Comparison of ENCODE assay signal across 20 cellular contexts in the genomic region with DNA sequence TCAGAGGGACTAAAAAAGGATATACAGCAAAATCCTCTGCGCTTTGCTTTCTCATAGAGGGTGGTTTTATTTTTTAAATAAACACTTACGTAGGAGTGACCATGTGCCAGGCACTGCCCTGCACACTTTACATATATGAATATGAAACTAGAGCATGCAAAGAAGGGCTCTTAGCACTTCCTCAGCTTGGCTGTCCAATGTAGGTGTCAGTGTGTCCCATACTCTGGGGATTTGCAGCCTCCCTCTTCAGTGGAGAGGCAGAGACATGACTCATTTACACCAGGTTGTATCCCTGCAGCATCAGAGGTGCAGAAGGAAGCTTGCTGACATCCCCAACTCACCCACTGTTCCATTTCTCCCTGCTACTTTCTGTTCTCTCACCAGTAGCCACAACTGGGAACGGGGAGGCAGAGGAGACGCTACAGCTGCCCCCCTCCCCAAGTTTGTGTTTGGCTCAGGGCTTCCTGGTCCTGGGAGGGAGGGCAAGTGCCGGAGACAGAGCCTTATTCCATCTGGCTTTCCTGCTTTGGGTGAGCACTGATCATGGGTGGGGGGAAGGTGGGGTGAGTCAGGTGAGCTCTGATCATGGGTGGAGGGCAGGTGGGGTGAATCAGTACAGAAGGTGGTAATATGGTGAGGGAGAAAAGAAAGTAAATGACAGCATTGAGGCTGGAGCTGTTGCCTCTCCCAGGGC. TPM values are rescaled to one million over a fixed set of nuclear protein-coding genes. Genes with fewer than 3 reads are reported as not detected.
DNase-seq lines count a peak whose midpoint lies in the region; ATAC-seq and TF ChIP-seq lines count a peak whose summit lies in the region.
"Had no signal": no experiment of that assay in that cellular context is flagged by ENCODE, and none has a peak within 500 bp of the region (broad histone marks: within the 10 kb centered on the region; RNA-seq: fewer than 3 reads in every experiment).

No MANE protein-coding gene starts in this region.

- no peak overlapping the region for H3K4me3 ChIP-seq in lower lobe of right lung
- H3K4me3 ChIP-seq: left ventricle myocardium inferior had no signal

- H3K18ac ChIP-seq in H9 (ENCODE audit: insufficient read length, low read depth, low read length), result no peak overlapping the region

- ATAC-seq in lower lobe of right lung (no peak), GM18505 (IDR thresholded peaks at IDR 0.05; ENCODE audit: unreplicated experiment) (no peak)
- ATAC-seq: T-cell had no signal

- no peak overlapping the region for H4K5ac ChIP-seq in H9 (ENCODE audit: insufficient read length, low read depth, low read length)

- H4K8ac ChIP-seq in H9 (replicated peaks; ENCODE audit: insufficient read length, low read depth, low read length), result no peak overlapping the region

- H3K4me1 ChIP-seq in H9 (ENCODE audit: insufficient read depth, low read length) (no peaks in the 10 kb centered on the region), lower lobe of right lung (no peaks in the 10 kb centered on the region)
- H3K4me1 ChIP-seq: left ventricle myocardium inferior had no signal

- H3K14ac ChIP-seq in H9 (ENCODE audit: insufficient read depth, low read length), result no peak overlapping the region

- POLR2A ChIA-PET in activated CD4-positive, alpha-beta memory T cell treated with anti-CD3 and anti-CD28 coated beads, Interleukin-2, amount 10 ng/mL, durations not matched to agents 7 days and 5 days (lab: Charles Lee), result no interaction called here

- H3K23me2 ChIP-seq in H9 (ENCODE audit: insufficient read length, low read depth, low read length, poor library complexity, severe bottlenecking), result no peaks in the 10 kb centered on the region

- no peaks in the 10 kb centered on the region for H3K79me1 ChIP-seq in H9 (ENCODE audit: insufficient read depth, low read depth, low read length, poor library complexity, severe bottlenecking)

- peaks cover 15 to 16% of the 10 kb centered on the region in 2 experiments for H3K4me1 Mint-ChIP-seq in H9
- peaks cover 8% of the 10 kb centered on the region for H3K4me1 Mint-ChIP-seq in activated CD4-positive, alpha-beta memory T cell treated with anti-CD3 and anti-CD28 coated beads, Interleukin-2, amount 10 ng/mL, durations not matched to agents 7 days and 5 days
- peaks cover 6% of the 10 kb centered on the region for H3K4me1 Mint-ChIP-seq in activated naive CD8-positive, alpha-beta T cell treated with anti-CD3 and anti-CD28 coated beads for 36 hours

- no peak overlapping the region for H3K56ac ChIP-seq in H9 (ENCODE audit: insufficient read length, low read depth, low read length)

- CTCF ChIA-PET in activated CD4-positive, alpha-beta memory T cell treated with anti-CD3 and anti-CD28 coated beads, Interleukin-2, amount 10 ng/mL, durations not matched to agents 7 days and 5 days (lab: Charles Lee), result no interaction called here

- DNase-seq in A172 (ENCODE audit: low spot score), result peak; percentile 27
- peak; percentile 24 for DNase-seq in H9
- peak; percentile 11 for DNase-seq in activated CD4-positive, alpha-beta memory T cell treated with anti-CD3 and anti-CD28 coated beads, Interleukin-2, amount 10 ng/mL, durations not matched to agents 7 days and 5 days
- peak; percentile 57 for DNase-seq in islet precursor cell
- DNase-seq in NCI-H1694 treated with DMSO at 0.1 percent for 48 hours (lab: John Stamatoyannopoulos, UW), result no peak
- DNase-seq in lower lobe of right lung, result no peak
- no peak for DNase-seq in activated naive CD8-positive, alpha-beta T cell treated with anti-CD3 and anti-CD28 coated beads for 36 hours
- DNase-seq: activated naive CD4-positive, alpha-beta T cell treated with anti-CD3 and anti-CD28 coated beads for 36 hours; hypothalamus; left ventricle myocardium inferior; NCI-H2081 treated with DMSO at 0.1 percent for 48 hours; NCI-H82; stimulated activated naive CD4-positive, alpha-beta T cell had no signal

- no peak overlapping the region for H3K23ac ChIP-seq in H9 (ENCODE audit: insufficient read length, low read depth, low read length)

- H2BK20ac ChIP-seq in H9 (ENCODE audit: low read depth, low read length, poor library complexity, severe bottlenecking), result no peak overlapping the region

- H3K36me3 ChIP-seq in lower lobe of right lung, result no peaks in the 10 kb centered on the region
- H3K36me3 ChIP-seq: left ventricle myocardium inferior had no signal

- H3K9ac ChIP-seq in H9 (ENCODE audit: extremely low read depth, insufficient read length, low read length), result no peak overlapping the region

- WGBS in H9 (ENCODE audit: extremely low coverage, insufficient read length, low lambda C conversion rate), result no CpG with 5 or more reads among the region's 5 CpGs

- no peak overlapping the region for H2BK120ac ChIP-seq in H9 (ENCODE audit: low read depth, low read length, poor library complexity, severe bottlenecking)

- H3T11ph ChIP-seq in H9 (ENCODE audit: low read length), result no peak overlapping the region

- H3K4me2 ChIP-seq in H9 (ENCODE audit: insufficient read depth, insufficient read length, low read length), result no peak overlapping the region

- peak overlapping the region in 1 of 3 experiments; percentile 48; a peak in 1 of 7 replicates for H3K27ac Mint-ChIP-seq in H9
- H3K27ac Mint-ChIP-seq in activated CD4-positive, alpha-beta memory T cell treated with anti-CD3 and anti-CD28 coated beads, Interleukin-2, amount 10 ng/mL, durations not matched to agents 7 days and 5 days, result no peak overlapping the region
- H3K27ac Mint-ChIP-seq in activated naive CD8-positive, alpha-beta T cell treated with anti-CD3 and anti-CD28 coated beads for 36 hours, result no peak overlapping the region
- H3K27ac Mint-ChIP-seq: activated naive CD4-positive, alpha-beta T cell treated with anti-CD3 and anti-CD28 coated beads for 36 hours; T-cell had no signal

- TF ChIP-seq CTCF in H9 (conservative IDR thresholded peaks at IDR 0.05) (no peak), lower lobe of right lung (IDR thresholded peaks at IDR 0.05) (no peak)

- no peak overlapping the region for H2BK15ac ChIP-seq in H9 (ENCODE audit: low read depth, low read length)

- no peaks in the 10 kb centered on the region for H3K9me3 ChIP-seq in H9 (ENCODE audit: control insufficient read depth, low read depth, low read length)
- H3K9me3 ChIP-seq in lower lobe of right lung, result no peaks in the 10 kb centered on the region
- H3K9me3 ChIP-seq: left ventricle myocardium inferior had no signal

- H2BK5ac ChIP-seq in H9 (ENCODE audit: insufficient read length, low read length), result no peak overlapping the region

- H3K9me3 Mint-ChIP-seq in H9, result no peaks in the 10 kb centered on the region
- H3K9me3 Mint-ChIP-seq in activated CD4-positive, alpha-beta memory T cell treated with anti-CD3 and anti-CD28 coated beads, Interleukin-2, amount 10 ng/mL, durations not matched to agents 7 days and 5 days, result no peaks in the 10 kb centered on the region
- H3K9me3 Mint-ChIP-seq in activated naive CD8-positive, alpha-beta T cell treated with anti-CD3 and anti-CD28 coated beads for 36 hours, result no peaks in the 10 kb centered on the region
- H3K9me3 Mint-ChIP-seq: activated naive CD4-positive, alpha-beta T cell treated with anti-CD3 and anti-CD28 coated beads for 36 hours; T-cell had no signal

- no peaks in the 10 kb centered on the region for H3K79me2 ChIP-seq in H9 (ENCODE audit: insufficient read depth, low read length)

- H2BK12ac ChIP-seq in H9 (ENCODE audit: insufficient read length, low read depth, low read length), result no peak overlapping the region

- TF ChIP-seq POLR2A in GM18505 (IDR thresholded peaks at IDR 0.05; ENCODE audit: borderline replicate concordance, extremely low read depth, insufficient read depth, insufficient read length), result no peak

- no peaks in the 10 kb centered on the region for H4K20me1 ChIP-seq in H9 (ENCODE audit: control insufficient read depth, insufficient read depth, insufficient read length)

- H3K4me3 Mint-ChIP-seq in H9, result no peak overlapping the region
- no peak overlapping the region for H3K4me3 Mint-ChIP-seq in activated CD4-positive, alpha-beta memory T cell treated with anti-CD3 and anti-CD28 coated beads, Interleukin-2, amount 10 ng/mL, durations not matched to agents 7 days and 5 days
- H3K4me3 Mint-ChIP-seq in activated naive CD8-positive, alpha-beta T cell treated with anti-CD3 and anti-CD28 coated beads for 36 hours, result no peak overlapping the region
- H3K4me3 Mint-ChIP-seq: activated naive CD4-positive, alpha-beta T cell treated with anti-CD3 and anti-CD28 coated beads for 36 hours; T-cell had no signal

- no peaks in the 10 kb centered on the region for H3K36me3 Mint-ChIP-seq in H9 (ENCODE audit: insufficient read depth in 1 of 3, low read depth in 3 of 3)
- H3K36me3 Mint-ChIP-seq in activated CD4-positive, alpha-beta memory T cell treated with anti-CD3 and anti-CD28 coated beads, Interleukin-2, amount 10 ng/mL, durations not matched to agents 7 days and 5 days (ENCODE audit: low read depth), result no peaks in the 10 kb centered on the region
- no peaks in the 10 kb centered on the region for H3K36me3 Mint-ChIP-seq in activated naive CD8-positive, alpha-beta T cell treated with anti-CD3 and anti-CD28 coated beads for 36 hours
- H3K36me3 Mint-ChIP-seq: T-cell had no signal

- no peaks in the 10 kb centered on the region; the same call in 1 of the 2 replicates for H3K27me3 ChIP-seq in H9 (ENCODE audit: insufficient read depth, low read length)
- peaks cover 3% of the 10 kb centered on the region for H3K27me3 ChIP-seq in lower lobe of right lung (ENCODE audit: low read depth)

- H3K27ac ChIP-seq in H9 (ENCODE audit: insufficient read length, low read depth, low read length) (no peak overlapping the region), lower lobe of right lung (no peak overlapping the region)
- H3K27ac ChIP-seq: left ventricle myocardium inferior had no signal

- H2AK5ac ChIP-seq in H9 (ENCODE audit: insufficient read length, low read length), result no peak overlapping the region

- H2AFZ ChIP-seq in H9 (ENCODE audit: low read length), result no peak overlapping the region

- no peak overlapping the region for H4K91ac ChIP-seq in H9 (ENCODE audit: insufficient read length, low read depth, low read length)

- intact Hi-C loops in lower lobe of right lung (cut with DNase I), result no loop called here

- no peak overlapping the region for H3K4ac ChIP-seq in H9 (ENCODE audit: low read depth, low read length)

- peaks cover 8% of the 10 kb centered on the region for H3K27me3 Mint-ChIP-seq in H9 (ENCODE audit: low read depth)
- H3K27me3 Mint-ChIP-seq in activated CD4-positive, alpha-beta memory T cell treated with anti-CD3 and anti-CD28 coated beads, Interleukin-2, amount 10 ng/mL, durations not matched to agents 7 days and 5 days, result peaks cover 2% of the 10 kb centered on the region
- H3K27me3 Mint-ChIP-seq in activated naive CD8-positive, alpha-beta T cell treated with anti-CD3 and anti-CD28 coated beads for 36 hours, result peaks cover 4% of the 10 kb centered on the region

RNA-seq across cellular contexts. Expression of a gene that starts 4.9 kb away (rescaled TPM):
- 1.1 and 1.4 TPM in 2 replicates for total RNA-seq in A172 (2014; rRNA removed; shearing (Covaris generic))
- total RNA-seq in H9 (2021) (not detected in 2 replicates), lower lobe of right lung (0.65 TPM)
- not detected for total RNA-seq in activated CD4-positive, alpha-beta memory T cell treated with anti-CD3 and anti-CD28 coated beads, Interleukin-2, amount 10 ng/mL, durations not matched to agents 7 days and 5 days
- not detected for total RNA-seq in activated naive CD8-positive, alpha-beta T cell treated with anti-CD3 and anti-CD28 coated beads for 36 hours
- total RNA-seq: activated naive CD4-positive, alpha-beta T cell treated with anti-CD3 and anti-CD28 coated beads for 36 hours; fibroblast of lung; left ventricle myocardium inferior; posterior vena cava; RPMI7951; T-cell had no signal

RNA-seq across cellular contexts. Expression of a gene that starts 27.9 kb away (rescaled TPM):
- total RNA-seq in A172 (2014; rRNA removed; shearing (Covaris generic)), result not detected in 2 replicates
- total RNA-seq in H9 (2021) (not detected in 2 replicates), lower lobe of right lung (not detected)
- total RNA-seq in activated CD4-positive, alpha-beta memory T cell treated with anti-CD3 and anti-CD28 coated beads, Interleukin-2, amount 10 ng/mL, durations not matched to agents 7 days and 5 days, result not detected
- total RNA-seq in activated naive CD8-positive, alpha-beta T cell treated with anti-CD3 and anti-CD28 coated beads for 36 hours, result not detected
- total RNA-seq: activated naive CD4-positive, alpha-beta T cell treated with anti-CD3 and anti-CD28 coated beads for 36 hours; fibroblast of lung; left ventricle myocardium inferior; myocyte; posterior vena cava; RPMI7951; T-cell; urinary bladder had no signal

RNA-seq across cellular contexts. Expression of a gene that starts 32.0 kb away (rescaled TPM):
- total RNA-seq in A172 (2014; rRNA removed; shearing (Covaris generic)), result not detected in 2 replicates
- total RNA-seq in H9 (2021), result not detected in 2 replicates
- total RNA-seq in activated CD4-positive, alpha-beta memory T cell treated with anti-CD3 and anti-CD28 coated beads, Interleukin-2, amount 10 ng/mL, durations not matched to agents 7 days and 5 days, result not detected
- 0.74 TPM for total RNA-seq in lower lobe of right lung
- not detected for total RNA-seq in activated naive CD8-positive, alpha-beta T cell treated with anti-CD3 and anti-CD28 coated beads for 36 hours
- total RNA-seq: activated naive CD4-positive, alpha-beta T cell treated with anti-CD3 and anti-CD28 coated beads for 36 hours; fibroblast of lung; left ventricle myocardium inferior; myocyte; posterior vena cava; RPMI7951; T-cell; urinary bladder had no signal

RNA-seq across cellular contexts. Expression of a gene that starts 48.6 kb away (rescaled TPM):
- 0.43 TPM in 1 of 2 replicates, not detected in the other for total RNA-seq in A172 (2014; rRNA removed; shearing (Covaris generic))
- total RNA-seq in H9 (2021) (not detected in 2 replicates), lower lobe of right lung (not detected)
- not detected for total RNA-seq in activated CD4-positive, alpha-beta memory T cell treated with anti-CD3 and anti-CD28 coated beads, Interleukin-2, amount 10 ng/mL, durations not matched to agents 7 days and 5 days
- total RNA-seq in activated naive CD8-positive, alpha-beta T cell treated with anti-CD3 and anti-CD28 coated beads for 36 hours, result not detected
- total RNA-seq: activated naive CD4-positive, alpha-beta T cell treated with anti-CD3 and anti-CD28 coated beads for 36 hours; fibroblast of lung; myocyte; posterior vena cava; RPMI7951; urinary bladder had no signal

RNA-seq across cellular contexts. Expression of a gene that starts 51.4 kb away (rescaled TPM):
- total RNA-seq in A172 (2014; rRNA removed; shearing (Covaris generic)), result not detected in 2 replicates
- not detected in 2 replicates for total RNA-seq in H9 (2021)
- total RNA-seq in activated CD4-positive, alpha-beta memory T cell treated with anti-CD3 and anti-CD28 coated beads, Interleukin-2, amount 10 ng/mL, durations not matched to agents 7 days and 5 days, result not detected
- total RNA-seq in lower lobe of right lung, result not detected
- total RNA-seq in activated naive CD8-positive, alpha-beta T cell treated with anti-CD3 and anti-CD28 coated beads for 36 hours, result not detected
- total RNA-seq: activated naive CD4-positive, alpha-beta T cell treated with anti-CD3 and anti-CD28 coated beads for 36 hours; fibroblast of lung; left ventricle myocardium inferior; myocyte; posterior vena cava; RPMI7951; T-cell; urinary bladder had no signal

Comparison
In these comparisons a context has a peak if more than half of its experiments do, and no peak if none do; other contexts are left out.
1. DNase-seq: peak in A172 (single experiment), H9 (single experiment), activated CD4-positive, alpha-beta memory T cell treated with anti-CD3 and anti-CD28 coated beads, Interleukin-2, amount 10 ng/mL, durations not matched to agents 7 days and 5 days (single experiment) and islet precursor cell (single experiment); none in NCI-H1694 treated with DMSO at 0.1 percent for 48 hours (single experiment), lower lobe of right lung (single experiment) and activated naive CD8-positive, alpha-beta T cell treated with anti-CD3 and anti-CD28 coated beads for 36 hours (single experiment).